Comparison of ENCODE assay signal across 2 cellular contexts in the genomic region with DNA sequence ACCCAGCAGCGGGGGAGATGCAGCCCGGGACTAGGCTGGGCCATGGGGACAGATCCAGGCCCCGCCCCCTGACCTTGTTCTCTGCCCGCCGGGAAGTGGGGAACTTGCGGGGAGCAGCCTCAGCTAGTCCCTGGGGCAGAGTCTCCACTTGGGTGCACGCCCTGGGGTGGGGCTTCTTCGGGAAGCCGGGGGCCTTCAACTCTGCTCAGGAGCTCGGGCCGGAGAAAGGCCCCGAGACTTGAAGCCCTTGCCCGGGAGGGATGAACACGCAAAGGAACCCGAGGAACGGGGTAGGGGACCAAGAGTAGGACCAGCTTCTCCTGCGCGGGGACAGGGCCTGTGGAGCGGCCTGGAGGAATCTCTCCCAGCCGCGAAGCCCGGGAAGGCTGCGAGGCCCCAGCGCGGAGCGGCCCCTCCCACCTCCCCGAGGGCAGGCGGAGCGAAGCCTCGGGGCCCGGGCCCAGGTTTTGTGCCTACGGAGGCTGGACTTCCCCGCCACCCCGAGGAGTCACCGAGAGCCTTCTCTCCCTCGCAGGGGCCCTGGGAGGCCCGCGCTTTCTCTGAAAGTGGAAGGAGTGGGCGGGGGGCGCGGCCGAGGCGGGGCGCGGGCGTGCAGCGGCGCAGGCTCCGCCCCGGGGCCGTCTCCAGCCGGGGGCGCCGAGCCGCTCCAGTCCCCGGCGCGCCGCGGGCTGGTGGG.
TF ChIP-seq lines count a peak whose summit lies in the region.

A gene (plus strand): TSS at position 670 of the 697 bp plus-strand sequence. CDS start 54 bp downstream, outside the sequence.

TF ChIP-seq in HEK293T, 16 proteins besides CTCF, POLR2A, EP300 and RAD21 (continued from another document):
- TF ChIP-seq, protein P1, sequence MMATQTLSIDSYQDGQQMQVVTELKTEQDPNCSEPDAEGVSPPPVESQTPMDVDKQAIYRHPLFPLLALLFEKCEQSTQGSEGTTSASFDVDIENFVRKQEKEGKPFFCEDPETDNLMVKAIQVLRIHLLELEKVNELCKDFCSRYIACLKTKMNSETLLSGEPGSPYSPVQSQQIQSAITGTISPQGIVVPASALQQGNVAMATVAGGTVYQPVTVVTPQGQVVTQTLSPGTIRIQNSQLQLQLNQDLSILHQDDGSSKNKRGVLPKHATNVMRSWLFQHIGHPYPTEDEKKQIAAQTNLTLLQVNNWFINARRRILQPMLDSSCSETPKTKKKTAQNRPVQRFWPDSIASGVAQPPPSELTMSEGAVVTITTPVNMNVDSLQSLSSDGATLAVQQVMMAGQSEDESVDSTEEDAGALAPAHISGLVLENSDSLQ (IDR thresholded peaks at IDR 0.05): no peak

TF ChIP-seq in GM12878, 131 proteins besides CTCF, POLR2A, EP300 and RAD21 (continued from another document and continues in another):
- TF ChIP-seq, protein P2, sequence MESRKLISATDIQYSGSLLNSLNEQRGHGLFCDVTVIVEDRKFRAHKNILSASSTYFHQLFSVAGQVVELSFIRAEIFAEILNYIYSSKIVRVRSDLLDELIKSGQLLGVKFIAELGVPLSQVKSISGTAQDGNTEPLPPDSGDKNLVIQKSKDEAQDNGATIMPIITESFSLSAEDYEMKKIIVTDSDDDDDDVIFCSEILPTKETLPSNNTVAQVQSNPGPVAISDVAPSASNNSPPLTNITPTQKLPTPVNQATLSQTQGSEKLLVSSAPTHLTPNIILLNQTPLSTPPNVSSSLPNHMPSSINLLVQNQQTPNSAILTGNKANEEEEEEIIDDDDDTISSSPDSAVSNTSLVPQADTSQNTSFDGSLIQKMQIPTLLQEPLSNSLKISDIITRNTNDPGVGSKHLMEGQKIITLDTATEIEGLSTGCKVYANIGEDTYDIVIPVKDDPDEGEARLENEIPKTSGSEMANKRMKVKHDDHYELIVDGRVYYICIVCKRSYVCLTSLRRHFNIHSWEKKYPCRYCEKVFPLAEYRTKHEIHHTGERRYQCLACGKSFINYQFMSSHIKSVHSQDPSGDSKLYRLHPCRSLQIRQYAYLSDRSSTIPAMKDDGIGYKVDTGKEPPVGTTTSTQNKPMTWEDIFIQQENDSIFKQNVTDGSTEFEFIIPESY (IDR thresholded peaks at IDR 0.05): no peak
- TF ChIP-seq RAD51 (IDR thresholded peaks at IDR 0.05): no peak
- TF ChIP-seq, protein P3, sequence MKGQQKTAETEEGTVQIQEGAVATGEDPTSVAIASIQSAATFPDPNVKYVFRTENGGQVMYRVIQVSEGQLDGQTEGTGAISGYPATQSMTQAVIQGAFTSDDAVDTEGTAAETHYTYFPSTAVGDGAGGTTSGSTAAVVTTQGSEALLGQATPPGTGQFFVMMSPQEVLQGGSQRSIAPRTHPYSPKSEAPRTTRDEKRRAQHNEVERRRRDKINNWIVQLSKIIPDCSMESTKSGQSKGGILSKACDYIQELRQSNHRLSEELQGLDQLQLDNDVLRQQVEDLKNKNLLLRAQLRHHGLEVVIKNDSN (IDR thresholded peaks at IDR 0.05; ENCODE audit: borderline replicate concordance, extremely low read length, insufficient read depth, low read depth, low read length): no peak
- TF ChIP-seq, protein P4, sequence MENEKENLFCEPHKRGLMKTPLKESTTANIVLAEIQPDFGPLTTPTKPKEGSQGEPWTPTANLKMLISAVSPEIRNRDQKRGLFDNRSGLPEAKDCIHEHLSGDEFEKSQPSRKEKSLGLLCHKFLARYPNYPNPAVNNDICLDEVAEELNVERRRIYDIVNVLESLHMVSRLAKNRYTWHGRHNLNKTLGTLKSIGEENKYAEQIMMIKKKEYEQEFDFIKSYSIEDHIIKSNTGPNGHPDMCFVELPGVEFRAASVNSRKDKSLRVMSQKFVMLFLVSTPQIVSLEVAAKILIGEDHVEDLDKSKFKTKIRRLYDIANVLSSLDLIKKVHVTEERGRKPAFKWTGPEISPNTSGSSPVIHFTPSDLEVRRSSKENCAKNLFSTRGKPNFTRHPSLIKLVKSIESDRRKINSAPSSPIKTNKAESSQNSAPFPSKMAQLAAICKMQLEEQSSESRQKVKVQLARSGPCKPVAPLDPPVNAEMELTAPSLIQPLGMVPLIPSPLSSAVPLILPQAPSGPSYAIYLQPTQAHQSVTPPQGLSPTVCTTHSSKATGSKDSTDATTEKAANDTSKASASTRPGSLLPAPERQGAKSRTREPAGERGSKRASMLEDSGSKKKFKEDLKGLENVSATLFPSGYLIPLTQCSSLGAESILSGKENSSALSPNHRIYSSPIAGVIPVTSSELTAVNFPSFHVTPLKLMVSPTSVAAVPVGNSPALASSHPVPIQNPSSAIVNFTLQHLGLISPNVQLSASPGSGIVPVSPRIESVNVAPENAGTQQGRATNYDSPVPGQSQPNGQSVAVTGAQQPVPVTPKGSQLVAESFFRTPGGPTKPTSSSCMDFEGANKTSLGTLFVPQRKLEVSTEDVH (IDR thresholded peaks at IDR 0.05; ENCODE audit: low read depth, partially characterized antibody): no peak
- no peak for TF ChIP-seq WRNIP1 (IDR thresholded peaks at IDR 0.05; ENCODE audit: borderline replicate concordance, low read depth, low read length)
- TF ChIP-seq ZSCAN29 (IDR thresholded peaks at IDR 0.05): no peak
- no peak for TF ChIP-seq GABPA (IDR thresholded peaks at IDR 0.05; ENCODE audit: low read depth)
- no peak; the same call in 1 of the 2 replicates for TF ChIP-seq CREM (IDR thresholded peaks at IDR 0.05; ENCODE audit: low read depth)
- TF ChIP-seq, protein P5, sequence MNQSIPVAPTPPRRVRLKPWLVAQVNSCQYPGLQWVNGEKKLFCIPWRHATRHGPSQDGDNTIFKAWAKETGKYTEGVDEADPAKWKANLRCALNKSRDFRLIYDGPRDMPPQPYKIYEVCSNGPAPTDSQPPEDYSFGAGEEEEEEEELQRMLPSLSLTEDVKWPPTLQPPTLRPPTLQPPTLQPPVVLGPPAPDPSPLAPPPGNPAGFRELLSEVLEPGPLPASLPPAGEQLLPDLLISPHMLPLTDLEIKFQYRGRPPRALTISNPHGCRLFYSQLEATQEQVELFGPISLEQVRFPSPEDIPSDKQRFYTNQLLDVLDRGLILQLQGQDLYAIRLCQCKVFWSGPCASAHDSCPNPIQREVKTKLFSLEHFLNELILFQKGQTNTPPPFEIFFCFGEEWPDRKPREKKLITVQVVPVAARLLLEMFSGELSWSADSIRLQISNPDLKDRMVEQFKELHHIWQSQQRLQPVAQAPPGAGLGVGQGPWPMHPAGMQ (IDR thresholded peaks at IDR 0.05; ENCODE audit: borderline replicate concordance): no peak
- TF ChIP-seq, protein P1 (IDR thresholded peaks at IDR 0.05): no peak
- TF ChIP-seq CBX5 (IDR thresholded peaks at IDR 0.05; ENCODE audit: low read depth): no peak
- TF ChIP-seq ATF7 (IDR thresholded peaks at IDR 0.05; ENCODE audit: low read depth): no peak
- TF ChIP-seq, protein P6, sequence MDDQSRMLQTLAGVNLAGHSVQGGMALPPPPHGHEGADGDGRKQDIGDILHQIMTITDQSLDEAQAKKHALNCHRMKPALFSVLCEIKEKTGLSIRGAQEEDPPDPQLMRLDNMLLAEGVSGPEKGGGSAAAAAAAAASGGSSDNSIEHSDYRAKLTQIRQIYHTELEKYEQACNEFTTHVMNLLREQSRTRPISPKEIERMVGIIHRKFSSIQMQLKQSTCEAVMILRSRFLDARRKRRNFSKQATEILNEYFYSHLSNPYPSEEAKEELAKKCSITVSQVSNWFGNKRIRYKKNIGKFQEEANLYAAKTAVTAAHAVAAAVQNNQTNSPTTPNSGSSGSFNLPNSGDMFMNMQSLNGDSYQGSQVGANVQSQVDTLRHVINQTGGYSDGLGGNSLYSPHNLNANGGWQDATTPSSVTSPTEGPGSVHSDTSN (IDR thresholded peaks at IDR 0.05; ENCODE audit: insufficient replicate concordance, low read depth, low read length): no peak
- no peak for TF ChIP-seq BMI1 (IDR thresholded peaks at IDR 0.05; ENCODE audit: borderline replicate concordance)
- no peak for TF ChIP-seq KAT2A (conservative IDR thresholded peaks at IDR 0.05; ENCODE audit: control insufficient read depth, low read depth, low read length)
- TF ChIP-seq PAX5 (IDR thresholded peaks at IDR 0.05; ENCODE audit: borderline replicate concordance, low read depth, low read length): no peak
- TF ChIP-seq SP1 (IDR thresholded peaks at IDR 0.05; ENCODE audit: low read depth, low read length): peak; percentile 40
- TF ChIP-seq KLF5 (IDR thresholded peaks at IDR 0.05; ENCODE audit: partially characterized antibody): peak; percentile 18
- no peak for TF ChIP-seq ZBED1 (IDR thresholded peaks at IDR 0.05; ENCODE audit: borderline replicate concordance)
- TF ChIP-seq SREBF1 (IDR thresholded peaks at IDR 0.05; ENCODE audit: low read length): no peak
- no peak for TF ChIP-seq SPI1 (IDR thresholded peaks at IDR 0.05; ENCODE audit: borderline replicate concordance, insufficient read depth, low read depth, low read length)
- no peak for TF ChIP-seq NRF1 (conservative IDR thresholded peaks at IDR 0.05; ENCODE audit: low read depth, low read length)
- no peak for TF ChIP-seq ZNF217 (IDR thresholded peaks at IDR 0.05)
- TF ChIP-seq ESRRA (IDR thresholded peaks at IDR 0.05; ENCODE audit: low read length): no peak; the same call in 1 of the 2 replicates
- TF ChIP-seq, protein P7, sequence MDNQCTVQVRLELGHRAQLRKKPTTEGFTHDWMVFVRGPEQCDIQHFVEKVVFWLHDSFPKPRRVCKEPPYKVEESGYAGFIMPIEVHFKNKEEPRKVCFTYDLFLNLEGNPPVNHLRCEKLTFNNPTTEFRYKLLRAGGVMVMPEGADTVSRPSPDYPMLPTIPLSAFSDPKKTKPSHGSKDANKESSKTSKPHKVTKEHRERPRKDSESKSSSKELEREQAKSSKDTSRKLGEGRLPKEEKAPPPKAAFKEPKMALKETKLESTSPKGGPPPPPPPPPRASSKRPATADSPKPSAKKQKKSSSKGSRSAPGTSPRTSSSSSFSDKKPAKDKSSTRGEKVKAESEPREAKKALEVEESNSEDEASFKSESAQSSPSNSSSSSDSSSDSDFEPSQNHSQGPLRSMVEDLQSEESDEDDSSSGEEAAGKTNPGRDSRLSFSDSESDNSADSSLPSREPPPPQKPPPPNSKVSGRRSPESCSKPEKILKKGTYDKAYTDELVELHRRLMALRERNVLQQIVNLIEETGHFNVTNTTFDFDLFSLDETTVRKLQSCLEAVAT (IDR thresholded peaks at IDR 0.05): 0 out of 2 replicates have a peak, but pooled peaks have one; percentile 24
- TF ChIP-seq HCFC1 (IDR thresholded peaks at IDR 0.05; ENCODE audit: low read length): no peak
- peak; percentile 9; the same call in 1 of the 2 replicates for TF ChIP-seq CREB1 (IDR thresholded peaks at IDR 0.05; ENCODE audit: low read depth)
- TF ChIP-seq, protein P8, sequence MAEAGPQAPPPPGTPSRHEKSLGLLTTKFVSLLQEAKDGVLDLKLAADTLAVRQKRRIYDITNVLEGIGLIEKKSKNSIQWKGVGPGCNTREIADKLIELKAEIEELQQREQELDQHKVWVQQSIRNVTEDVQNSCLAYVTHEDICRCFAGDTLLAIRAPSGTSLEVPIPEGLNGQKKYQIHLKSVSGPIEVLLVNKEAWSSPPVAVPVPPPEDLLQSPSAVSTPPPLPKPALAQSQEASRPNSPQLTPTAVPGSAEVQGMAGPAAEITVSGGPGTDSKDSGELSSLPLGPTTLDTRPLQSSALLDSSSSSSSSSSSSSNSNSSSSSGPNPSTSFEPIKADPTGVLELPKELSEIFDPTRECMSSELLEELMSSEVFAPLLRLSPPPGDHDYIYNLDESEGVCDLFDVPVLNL (IDR thresholded peaks at IDR 0.05; ENCODE audit: low read depth, low read length): peak; percentile 63
- no peak for TF ChIP-seq SUPT20H (IDR thresholded peaks at IDR 0.05; ENCODE audit: borderline replicate concordance, control insufficient read depth, low read depth, low read length)
- peak; percentile 45; the same call in 1 of the 2 replicates for TF ChIP-seq POLR2AphosphoS5 (IDR thresholded peaks at IDR 0.05; ENCODE audit: low read length)
- peak in 1 of 2 experiments; percentile 66; a peak in 2 of 4 replicates for TF ChIP-seq BHLHE40 (IDR thresholded peaks at IDR 0.05; ENCODE audit: borderline replicate concordance in 1 of 2, low read depth in 2 of 2, low read length in 1 of 2)
- no peak for TF ChIP-seq PAX8 (IDR thresholded peaks at IDR 0.05)
- TF ChIP-seq, protein P9, sequence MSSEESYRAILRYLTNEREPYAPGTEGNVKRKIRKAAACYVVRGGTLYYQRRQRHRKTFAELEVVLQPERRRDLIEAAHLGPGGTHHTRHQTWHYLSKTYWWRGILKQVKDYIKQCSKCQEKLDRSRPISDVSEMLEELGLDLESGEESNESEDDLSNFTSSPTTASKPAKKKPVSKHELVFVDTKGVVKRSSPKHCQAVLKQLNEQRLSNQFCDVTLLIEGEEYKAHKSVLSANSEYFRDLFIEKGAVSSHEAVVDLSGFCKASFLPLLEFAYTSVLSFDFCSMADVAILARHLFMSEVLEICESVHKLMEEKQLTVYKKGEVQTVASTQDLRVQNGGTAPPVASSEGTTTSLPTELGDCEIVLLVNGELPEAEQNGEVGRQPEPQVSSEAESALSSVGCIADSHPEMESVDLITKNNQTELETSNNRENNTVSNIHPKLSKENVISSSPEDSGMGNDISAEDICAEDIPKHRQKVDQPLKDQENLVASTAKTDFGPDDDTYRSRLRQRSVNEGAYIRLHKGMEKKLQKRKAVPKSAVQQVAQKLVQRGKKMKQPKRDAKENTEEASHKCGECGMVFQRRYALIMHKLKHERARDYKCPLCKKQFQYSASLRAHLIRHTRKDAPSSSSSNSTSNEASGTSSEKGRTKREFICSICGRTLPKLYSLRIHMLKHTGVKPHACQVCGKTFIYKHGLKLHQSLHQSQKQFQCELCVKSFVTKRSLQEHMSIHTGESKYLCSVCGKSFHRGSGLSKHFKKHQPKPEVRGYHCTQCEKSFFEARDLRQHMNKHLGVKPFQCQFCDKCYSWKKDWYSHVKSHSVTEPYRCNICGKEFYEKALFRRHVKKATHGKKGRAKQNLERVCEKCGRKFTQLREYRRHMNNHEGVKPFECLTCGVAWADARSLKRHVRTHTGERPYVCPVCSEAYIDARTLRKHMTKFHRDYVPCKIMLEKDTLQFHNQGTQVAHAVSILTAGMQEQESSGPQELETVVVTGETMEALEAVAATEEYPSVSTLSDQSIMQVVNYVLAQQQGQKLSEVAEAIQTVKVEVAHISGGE (CRISPR knock-in tag; IDR thresholded peaks at IDR 0.05): no peak
- TF ChIP-seq POLR2AphosphoS2 (IDR thresholded peaks at IDR 0.05; ENCODE audit: low read depth, low read length): no peak
- TF ChIP-seq PML (IDR thresholded peaks at IDR 0.05; ENCODE audit: low read length): no peak
- TF ChIP-seq NFXL1 (IDR thresholded peaks at IDR 0.05; ENCODE audit: borderline replicate concordance): no peak
